In genomic region chr6:36720251-36721141, GRCh38 we compare ENCODE assay signal across 19 cellular contexts. TPM values are rescaled to one million over a fixed set of nuclear protein-coding genes. Genes with fewer than 3 reads are reported as not detected.
DNase-seq lines count a peak whose midpoint lies in the region; ATAC-seq lines count a peak whose summit lies in the region.
"Had no signal": no experiment of that assay in that cellular context is flagged by ENCODE, and none has a peak within 500 bp of the region (broad histone marks: within the 10 kb centered on the region; RNA-seq: fewer than 3 reads in every experiment).

No MANE protein-coding gene starts in this region.

- H3K27me3 Mint-ChIP-seq in CD8-positive, alpha-beta memory T cell = peaks cover 0 to 4% of the 10 kb centered on the region in 2 donors
- H3K27me3 Mint-ChIP-seq: effector memory CD8-positive, alpha-beta T cell had no signal

- WGBS in neuronal stem cell (ENCODE audit: extremely low coverage in 2 of 2, insufficient read length in 2 of 2, insufficient replicate concordance in 1 of 2), 2 donors = no CpG with 5 or more reads among the region's 11 CpGs

- no peak overlapping the region for H3K4ac ChIP-seq in neuronal stem cell (ENCODE audit: low read length)

- no peak overlapping the region for H4K91ac ChIP-seq in neuronal stem cell (ENCODE audit: low read depth, low read length, poor library complexity)

- no peaks in the 10 kb centered on the region for H3K4me1 Mint-ChIP-seq in CD8-positive, alpha-beta memory T cell

- H2AFZ ChIP-seq in neuronal stem cell (ENCODE audit: low read length) = no peak overlapping the region

- H3K14ac ChIP-seq in neuronal stem cell (ENCODE audit: low read length) = no peak overlapping the region

- peak overlapping the region; percentile 14 for H2BK15ac ChIP-seq in neuronal stem cell (ENCODE audit: low read length)

- CTCF ChIA-PET in CD8-positive, alpha-beta memory T cell (lab: Charles Lee) = no interaction called here

- no peak overlapping the region for H2BK12ac ChIP-seq in neuronal stem cell (ENCODE audit: low read length)

- H3K4me2 ChIP-seq in BLaER1 = peak overlapping the region; percentile 74
- no peak overlapping the region for H3K4me2 ChIP-seq in neuronal stem cell (ENCODE audit: insufficient read depth, low read length, poor library complexity, severe bottlenecking)

- H4K20me1 ChIP-seq in BLaER1 = no peaks in the 10 kb centered on the region

- H3K18ac ChIP-seq in neuronal stem cell (ENCODE audit: low read length) = peak overlapping the region; percentile 42

- H3K4me3 ChIP-seq in BLaER1 (no peak overlapping the region), neuronal stem cell (ENCODE audit: low read length in 2 of 2) (no peak overlapping the region)
- no peak overlapping the region for H3K4me3 ChIP-seq in CD8-positive, alpha-beta memory T cell (ENCODE audit: low read length)
- H3K4me3 ChIP-seq: body of pancreas, right atrium auricular region had no signal

- H3K4me1 ChIP-seq in BLaER1 = peaks cover 82% of the 10 kb centered on the region
- peaks cover under 1 to 8% of the 10 kb centered on the region in 2 donors for H3K4me1 ChIP-seq in neuronal stem cell (ENCODE audit: control insufficient read depth in 2 of 2, insufficient read depth in 1 of 2, low read depth in 1 of 2, low read length in 2 of 2)
- H3K4me1 ChIP-seq in CD8-positive, alpha-beta memory T cell (ENCODE audit: insufficient read depth, low read length) = no peaks in the 10 kb centered on the region
- H3K4me1 ChIP-seq: body of pancreas, right atrium auricular region had no signal

- H3K27me3 ChIP-seq in BLaER1 (no peaks in the 10 kb centered on the region), neuronal stem cell (ENCODE audit: control insufficient read depth in 3 of 3, insufficient read depth in 3 of 3, low read depth in 1 of 3, low read length in 3 of 3) (peaks cover 0 to 33% (median 0%) of the 10 kb centered on the region in 3 experiments)
- no peaks in the 10 kb centered on the region for H3K27me3 ChIP-seq in CD8-positive, alpha-beta memory T cell (ENCODE audit: insufficient read depth, low read length, poor library complexity, severe bottlenecking)
- H3K27me3 ChIP-seq: body of pancreas, right atrium auricular region had no signal

- ATAC-seq in GM21447 (IDR thresholded peaks at IDR 0.05; ENCODE audit: unreplicated experiment) = no peak
- ATAC-seq: activated naive CD4-positive, alpha-beta T cell treated with anti-CD3 and anti-CD28 coated beads, Interleukin-2, amount 50 U/mL, for 72 hours; body of pancreas; effector memory CD8-positive, alpha-beta T cell; left lobe of liver had no signal

- H3K36me3 ChIP-seq in BLaER1 = no peaks in the 10 kb centered on the region
- no peaks in the 10 kb centered on the region for H3K36me3 ChIP-seq in neuronal stem cell (replicated peaks in 1 of 2; ENCODE audit: control insufficient read depth in 2 of 2, insufficient read depth in 2 of 2, low read length in 2 of 2)
- H3K36me3 ChIP-seq in CD8-positive, alpha-beta memory T cell (ENCODE audit: insufficient read depth, low read length) = no peaks in the 10 kb centered on the region
- H3K36me3 ChIP-seq: right atrium auricular region had no signal

- no peaks in the 10 kb centered on the region for H3K9me3 ChIP-seq in BLaER1
- no peaks in the 10 kb centered on the region for H3K9me3 ChIP-seq in neuronal stem cell (replicated peaks in 1 of 2; ENCODE audit: control insufficient read depth in 2 of 2, insufficient read depth in 1 of 2, low read depth in 1 of 2, low read length in 2 of 2)
- no peaks in the 10 kb centered on the region for H3K9me3 ChIP-seq in CD8-positive, alpha-beta memory T cell (ENCODE audit: low read length)
- H3K9me3 ChIP-seq: body of pancreas, right atrium auricular region had no signal

- POLR2A ChIA-PET in CD8-positive, alpha-beta memory T cell (lab: Charles Lee) = no interaction called here

- H3K9me3 Mint-ChIP-seq in CD8-positive, alpha-beta memory T cell = no peaks in the 10 kb centered on the region
- H3K9me3 Mint-ChIP-seq: activated naive CD4-positive, alpha-beta T cell treated with anti-CD3 and anti-CD28 coated beads, Interleukin-2, amount 50 U/mL, for 72 hours; effector memory CD8-positive, alpha-beta T cell had no signal

- H3K79me1 ChIP-seq in neuronal stem cell (ENCODE audit: low read depth, low read length) = no peaks in the 10 kb centered on the region

- peak overlapping the region; percentile 37 for H2AK5ac ChIP-seq in neuronal stem cell (ENCODE audit: low read depth, low read length)

- no peaks in the 10 kb centered on the region for H3K36me3 Mint-ChIP-seq in CD8-positive, alpha-beta memory T cell
- H3K36me3 Mint-ChIP-seq: activated naive CD4-positive, alpha-beta T cell treated with anti-CD3 and anti-CD28 coated beads, Interleukin-2, amount 50 U/mL, for 72 hours had no signal

- peak; percentile 23 for DNase-seq in DMS53 treated with DMSO at 0.1 percent for 48 hours (lab: John Stamatoyannopoulos, UW; ENCODE audit: unreplicated experiment)
- DNase-seq in RPMI8226 = peak; percentile 37
- DNase-seq in neuronal stem cell (ENCODE audit: low spot score) = no peak
- DNase-seq in CD8-positive, alpha-beta memory T cell = no peak
- DNase-seq in mucosa of gallbladder (ENCODE audit: low spot score) = no peak
- DNase-seq: Calu3; effector memory CD8-positive, alpha-beta T cell; glutamatergic neuron; NCI-H2029 treated with DMSO at 0.1 percent for 48 hours; nucleus accumbens; stimulated activated naive CD4-positive, alpha-beta T cell; T-helper 1 cell had no signal

- peak overlapping the region; percentile 78 for H4K8ac ChIP-seq in neuronal stem cell (ENCODE audit: low read depth, low read length)

- peak overlapping the region; percentile 24 for H2BK5ac ChIP-seq in neuronal stem cell (ENCODE audit: low read length)

- peak overlapping the region in 2 of 8 donors; percentile 39 to 70 for H3K27ac Mint-ChIP-seq in CD8-positive, alpha-beta memory T cell
- H3K27ac Mint-ChIP-seq: effector memory CD8-positive, alpha-beta T cell had no signal

- H3K9ac ChIP-seq in BLaER1 = peak overlapping the region; percentile 55; the same call in 1 of the 2 replicates
- H3K9ac ChIP-seq in neuronal stem cell (ENCODE audit: low read depth, low read length, poor library complexity) = no peak overlapping the region

- no peak overlapping the region for H3K4me3 Mint-ChIP-seq in CD8-positive, alpha-beta memory T cell
- H3K4me3 Mint-ChIP-seq: effector memory CD8-positive, alpha-beta T cell had no signal

- H3K27ac ChIP-seq in BLaER1 (peak overlapping the region; percentile 80), neuronal stem cell (replicated peaks; ENCODE audit: low read length) (no peak overlapping the region)
- no peak overlapping the region for H3K27ac ChIP-seq in CD8-positive, alpha-beta memory T cell (ENCODE audit: low read depth, low read length)
- H3K27ac ChIP-seq: body of pancreas, right atrium auricular region had no signal

- peak overlapping the region; percentile 52 for H3K23ac ChIP-seq in neuronal stem cell (ENCODE audit: low read depth, low read length, poor library complexity)

- H2BK120ac ChIP-seq in neuronal stem cell (ENCODE audit: low read depth, low read length) = no peak overlapping the region

RNA-seq across cellular contexts. Expression of gene RAB44, which starts 22.9 kb away (rescaled TPM):
- polyA plus RNA-seq in neuronal stem cell (2013, experiment 1 of 2) = 0.01 TPM
- polyA plus RNA-seq in neuronal stem cell (2013, experiment 2 of 2) = 0.01 TPM
- not detected for total RNA-seq in CD8-positive, alpha-beta memory T cell
- polyA plus RNA-seq in CD8-positive, alpha-beta memory T cell = not detected
- 0.75 TPM for total RNA-seq in mucosa of gallbladder
- total RNA-seq: Calu3, NCI-H460 had no signal

RNA-seq across cellular contexts. Expression of gene CDKN1A, which starts 42.0 kb away (rescaled TPM):
- polyA plus RNA-seq in neuronal stem cell (2013, experiment 1 of 2) = 54.0 TPM
- polyA plus RNA-seq in neuronal stem cell (2013, experiment 2 of 2) = 53.5 TPM
- 10 to 100 TPM; 64.7 to 66.4 TPM for total RNA-seq in CD8-positive, alpha-beta memory T cell
- 1.6 TPM for polyA plus RNA-seq in CD8-positive, alpha-beta memory T cell
- 71.2 TPM for total RNA-seq in mucosa of gallbladder

Comparison
In these comparisons a context has a peak if more than half of its experiments do, and no peak if none do; other contexts are left out.
1. DNase-seq: peak in DMS53 treated with DMSO at 0.1 percent for 48 hours (single experiment) and RPMI8226 (single experiment); none in neuronal stem cell (single experiment), CD8-positive, alpha-beta memory T cell (0 of 5) and mucosa of gallbladder (single experiment).